28 cellular contexts compared by ENCODE assay signal in the genomic region with DNA sequence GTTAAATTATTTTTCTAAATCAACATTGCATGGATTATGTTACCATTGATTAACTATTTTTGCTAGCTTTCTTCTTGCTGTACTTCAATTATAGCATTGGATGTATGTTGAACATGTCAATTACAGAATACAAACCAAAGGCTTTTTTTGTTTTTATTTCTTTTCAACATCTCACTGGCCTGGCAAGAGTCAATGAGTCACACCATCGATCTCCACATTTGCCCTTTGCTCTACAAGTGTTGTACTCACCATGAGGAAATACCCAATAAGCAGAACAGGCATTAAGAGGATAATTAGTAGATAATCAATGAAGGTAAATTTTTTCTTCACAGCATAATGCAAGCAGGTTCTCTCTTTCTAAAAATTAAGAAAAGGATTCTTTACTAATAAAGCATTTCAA. TPM values are rescaled to one million over a fixed set of nuclear protein-coding genes. Genes with fewer than 3 reads are reported as not detected.
"Had no signal": no experiment of that assay in that cellular context is flagged by ENCODE, and none has a peak within 500 bp of the region (broad histone marks: within the 10 kb centered on the region; RNA-seq: fewer than 3 reads in every experiment).

No MANE protein-coding gene starts in this region.

- H3K36me3 Mint-ChIP-seq: naive B cell had no signal

- H3K27me3 ChIP-seq: gastrocnemius medialis, right atrium auricular region, testis, upper lobe of left lung had no signal

- ATAC-seq: gastrocnemius medialis, left ventricle myocardium superior, mucosa of descending colon had no signal

- FAIRE-seq: kidney had no signal

- DNase-seq: activated CD4-positive, alpha-beta T cell treated with anti-CD3 and anti-CD28 coated beads, Interleukin-2, amount 50 U/mL, for 1 hour; activated CD4-positive, CD25-positive, alpha-beta regulatory T cell; activated gamma-delta T cell treated with Interleukin-2 at 50 U/mL for 16 hours; activated naive CD8-positive, alpha-beta T cell treated with anti-CD3 and anti-CD28 coated beads for 36 hours; activated T-cell treated with anti-CD3 and anti-CD28 coated beads, Interleukin-2, amount 50 U/mL, for 72 hours; amygdala; gastrocnemius medialis; head of caudate nucleus; kidney; left ventricle myocardium superior; mesenchymal stem cell; mucosa of descending colon; naive B cell; stimulated activated CD4-positive, alpha-beta T cell treated with anti-CD3 and anti-CD28 coated beads, Interleukin-15, amount 100 ng/mL, for 24 hours; stimulated activated CD4-positive, alpha-beta T cell treated with anti-CD3 and anti-CD28 coated beads, Interleukin-2, amount 100 ng/mL, for 48 hours; T1000; testis; upper lobe of left lung had no signal

- H3K4me1 Mint-ChIP-seq: neural crest cell had no signal

- H3K9me3 ChIP-seq: gastrocnemius medialis, mucosa of descending colon, prostate gland, right atrium auricular region, testis, upper lobe of left lung had no signal

- H3K27ac Mint-ChIP-seq: activated naive CD8-positive, alpha-beta T cell treated with anti-CD3 and anti-CD28 coated beads for 36 hours; activated T-cell treated with anti-CD3 and anti-CD28 coated beads, Interleukin-2, amount 50 U/mL, for 72 hours; naive B cell had no signal

- H3K4me1 ChIP-seq: gastrocnemius medialis, prostate gland, right atrium auricular region, testis, upper lobe of left lung had no signal

- H3K36me3 ChIP-seq: gastrocnemius medialis, prostate gland, right atrium auricular region, upper lobe of left lung had no signal

- H3K27me3 Mint-ChIP-seq: activated naive CD8-positive, alpha-beta T cell treated with anti-CD3 and anti-CD28 coated beads for 36 hours had no signal

- H3K27ac ChIP-seq: epithelial cell of prostate, gastrocnemius medialis, prostate gland, right atrium auricular region, skin epidermis, testis, upper lobe of left lung had no signal

- H3K9me3 Mint-ChIP-seq: naive B cell, neural crest cell had no signal

- H3K4me3 Mint-ChIP-seq: activated naive CD8-positive, alpha-beta T cell treated with anti-CD3 and anti-CD28 coated beads for 36 hours; activated T-cell treated with anti-CD3 and anti-CD28 coated beads, Interleukin-2, amount 50 U/mL, for 72 hours; naive B cell; neural crest cell had no signal

- H3K4me3 ChIP-seq: gastrocnemius medialis, mucosa of descending colon, prostate gland, right atrium auricular region, skin epidermis, testis, upper lobe of left lung had no signal

RNA-seq across cellular contexts. Expression of gene ANKRD22, which starts 23.3 kb away (rescaled TPM):
- total RNA-seq: activated naive CD8-positive, alpha-beta T cell treated with anti-CD3 and anti-CD28 coated beads for 36 hours; dermis microvascular lymphatic vessel endothelial cell; gastrocnemius medialis; left ventricle myocardium superior; neural crest cell; osteocyte; right atrium auricular region had no signal

RNA-seq across cellular contexts. Expression of gene LIPM, which starts 25.8 kb away (rescaled TPM):
- total RNA-seq: activated CD8-positive, alpha-beta memory T cell treated with anti-CD3 and anti-CD28 coated beads for 36 hours; activated naive CD8-positive, alpha-beta T cell treated with anti-CD3 and anti-CD28 coated beads for 36 hours; activated T-cell treated with anti-CD3 and anti-CD28 coated beads, Interleukin-2, amount 50 U/mL, for 72 hours; cardiac septum; dermis microvascular lymphatic vessel endothelial cell; gastrocnemius medialis; kidney; left ventricle myocardium superior; mucosa of descending colon; neural crest cell; osteocyte; prostate gland; T-helper 1 cell treated with Interleukin-12 subunit alpha and Interleukin-12 subunit beta and Interleukin-4 antibody, amounts not matched to agents 30 ng/mL and 1 ng/mL, for 36 hours; testis; upper lobe of left lung had no signal
